In genomic region chr3:13333236-13333897, GRCh38 we compare ENCODE assay signal across 23 cellular contexts.
DNase-seq lines count a peak whose midpoint lies in the region; ATAC-seq, FAIRE-seq and TF ChIP-seq lines count a peak whose summit lies in the region.
"Had no signal": no experiment of that assay in that cellular context is flagged by ENCODE, and none has a peak within 500 bp of the region (broad histone marks: within the 10 kb centered on the region; RNA-seq: fewer than 3 reads in every experiment).

No MANE protein-coding gene starts in this region.

- H3K9me3 ChIP-seq in GM12878 (replicated peaks; ENCODE audit: control insufficient read depth, insufficient read depth, low read length), result no peaks in the 10 kb centered on the region
- H3K9me3 ChIP-seq in psoas muscle, result no peaks in the 10 kb centered on the region
- H3K9me3 ChIP-seq: heart right ventricle had no signal

- no peak for TF ChIP-seq POLR2A in GM12878 (IDR thresholded peaks at IDR 0.05; ENCODE audit: low read depth, low read length)

- H3K36me3 ChIP-seq in GM12878 (ENCODE audit: control insufficient read depth in 2 of 2, insufficient read depth in 2 of 2, low read length in 1 of 2) (peaks cover 40 to 43% of the 10 kb centered on the region in 2 experiments), psoas muscle (ENCODE audit: insufficient read depth in 1 of 2, low read depth in 1 of 2) (peaks cover 0 to 63% of the 10 kb centered on the region in 2 donors)

- no peak overlapping the region for H3K9ac ChIP-seq in GM12878 (ENCODE audit: control insufficient read depth, insufficient read depth, low read length)

- POLR2A ChIA-PET in GM12878 (lab: Charles Lee), result interaction anchor here (0.5 to 1.3 kb wide), 3 partner anchors 35 to 87 kb away, joined by 3 to 6 read pairs (median 4); partner anchors contain the start of gene NUP210

- in situ Hi-C loops in GM12878 (cut with MboI), result no loop called here

- SMC1A ChIA-PET in GM12878 (lab: Charles Lee; ENCODE audit: uncharacterized antibody, unreplicated experiment), result interaction anchor here (0.7 to 2.6 kb wide), 8 partner anchors 11 to 243 kb away, joined by 3 to 12 read pairs (median 7); no protein-coding TSS in a partner anchor

- peaks cover 29 to 36% (median 35%) of the 10 kb centered on the region in 3 donors for H3K4me1 Mint-ChIP-seq in IgD-negative memory B cell

- no peaks in the 10 kb centered on the region for H3K79me2 ChIP-seq in GM12878 (ENCODE audit: control insufficient read depth, insufficient read depth, low read length)

- H3K27ac Mint-ChIP-seq in IgD-negative memory B cell, result peak overlapping the region; percentile 89 to 95 (median 92)
- H3K27ac Mint-ChIP-seq: nephron, progenitor cell of endocrine pancreas had no signal

- no peak for FAIRE-seq in GM12878 (lab: Jason Lieb, UNC)
- FAIRE-seq: islet of Langerhans, small intestine had no signal

- ATAC-seq in GM12878 (no peak; the same call in 2 of the 3 replicates), psoas muscle (no peak), foreskin keratinocyte (no peak)
- ATAC-seq: heart right ventricle had no signal

- no peak overlapping the region for H2AFZ ChIP-seq in GM12878 (ENCODE audit: control insufficient read depth, low read depth, low read length)

- CTCF ChIA-PET in GM12878 (lab: Yijun Ruan, JAX), result interaction anchor here (1.5 to 3.8 kb wide), 5 partner anchors 33 to 241 kb away, joined by 3 to 23 read pairs (median 6); no protein-coding TSS in a partner anchor

- peaks cover 38% of the 10 kb centered on the region for H3K4me1 ChIP-seq in GM12878 (ENCODE audit: control insufficient read depth, insufficient read depth, low read length)
- H3K4me1 ChIP-seq in psoas muscle, result peaks cover 7% of the 10 kb centered on the region
- no peaks in the 10 kb centered on the region for H3K4me1 ChIP-seq in foreskin keratinocyte
- H3K4me1 ChIP-seq: heart right ventricle had no signal

- H4K20me1 ChIP-seq in GM12878 (ENCODE audit: control insufficient read depth, insufficient read depth), result no peaks in the 10 kb centered on the region

- TF ChIP-seq EP300 in GM12878 (IDR thresholded peaks at IDR 0.05; ENCODE audit: borderline replicate concordance in 1 of 2, control insufficient read depth in 1 of 2, low read depth in 2 of 2, low read length in 2 of 2), result no peak

- H3K36me3 Mint-ChIP-seq in IgD-negative memory B cell, result peaks cover 2% of the 10 kb centered on the region

- H3K9me3 Mint-ChIP-seq in IgD-negative memory B cell, result no peaks in the 10 kb centered on the region
- H3K9me3 Mint-ChIP-seq: activated T-helper 2 cell treated with anti-CD3 and anti-CD28 coated beads, Interferon-gamma antibody, Interleukin-2, Interleukin-4, amounts not matched to agents 10 μg/mL and 5 μg/mL and 100 μg/mL, durations not matched to agents 14 hours and 24 hours and 36 hours; nephron had no signal

- no peak for TF ChIP-seq RAD21 in GM12878 (IDR thresholded peaks at IDR 0.05; ENCODE audit: insufficient read depth, low read depth, low read length)

- intact Hi-C loops in GM12878 (cut with micrococcal nuclease; ENCODE audit: unreplicated experiment), result loop anchor here (10.0 kb wide), 1 partner anchor 239 kb away; no protein-coding TSS in a partner anchor
- intact Hi-C loops in psoas muscle (cut with DNase I), result no loop called here

- H3K27me3 ChIP-seq in GM12878 (replicated peaks in 1 of 2; ENCODE audit: control insufficient read depth in 2 of 2, insufficient read depth in 2 of 2, low read length in 1 of 2) (no peaks in the 10 kb centered on the region), psoas muscle (ENCODE audit: insufficient read depth in 3 of 3, low read length in 2 of 3) (no peaks in the 10 kb centered on the region), foreskin keratinocyte (peaks cover 5% of the 10 kb centered on the region)

- H3K4me3 ChIP-seq in GM12878 (no peak overlapping the region), psoas muscle (no peak overlapping the region)
- H3K4me3 ChIP-seq: heart right ventricle had no signal

- WGBS in GM12878 (ENCODE audit: insufficient coverage, insufficient replicate concordance, low lambda C conversion rate, missing lambda C conversion rate), result 93% methylated on average over 14 of the region's 14 CpGs
- 82 to 89% (median 85%) methylated on average over 14 of the region's 14 CpGs for WGBS in psoas muscle, 3 donors

- peak overlapping the region; percentile 88 for H3K27ac ChIP-seq in GM12878 (ENCODE audit: control insufficient read depth, insufficient read depth)
- peak overlapping the region; percentile 76 for H3K27ac ChIP-seq in psoas muscle
- H3K27ac ChIP-seq in foreskin keratinocyte, result no peak overlapping the region
- H3K27ac ChIP-seq: 22Rv1, heart right ventricle, WERI-Rb-1 had no signal

- no peaks in the 10 kb centered on the region for H3K27me3 Mint-ChIP-seq in IgD-negative memory B cell
- H3K27me3 Mint-ChIP-seq: progenitor cell of endocrine pancreas, T-helper 17 cell had no signal

- TSS peak; percentile 28 for BruUV-seq in GM12878 (replicated peaks; lab: Mats Ljungman, UMichigan)

- no peak overlapping the region for H3K4me2 ChIP-seq in GM12878 (ENCODE audit: control insufficient read depth, insufficient read depth)

- RAD21 ChIA-PET in GM12878 (lab: Charles Lee; ENCODE audit: unreplicated experiment), result interaction anchor here (0.8 to 2.5 kb wide), 6 partner anchors 71 to 242 kb away, joined by 3 to 14 read pairs (median 5); no protein-coding TSS in a partner anchor

- DNase-seq in DMS53 (lab: John Stamatoyannopoulos, UW) (peak; percentile 15), DMS53 treated with DMSO at 0.1 percent for 48 hours (lab: John Stamatoyannopoulos, UW; ENCODE audit: unreplicated experiment) (no peak), GM12878 (ENCODE audit: low read depth, low spot score) (no peak), psoas muscle (no peak), NCI-H226 (no peak), NOMO-1 (lab: John Stamatoyannopoulos, UW; ENCODE audit: unreplicated experiment in 2 of 2) (no peak), foreskin keratinocyte (no peak)
- DNase-seq: amygdala; effector CD8-positive, alpha-beta T cell; H7; heart right ventricle; mammary epithelial cell; NCI-H1930; small intestine; stimulated activated CD4-positive, alpha-beta T cell treated with anti-CD3 and anti-CD28 coated beads, Interleukin-4, amount 100 ng/mL, for 24 hours; T-helper 17 cell; WERI-Rb-1 had no signal

- peak overlapping the region in 2 of 4 donors; percentile 67 to 79 for H3K4me3 Mint-ChIP-seq in IgD-negative memory B cell
- H3K4me3 Mint-ChIP-seq: nephron, T-helper 17 cell had no signal

- no peak for TF ChIP-seq CTCF in GM12878 (IDR thresholded peaks at IDR 0.05 in 2 of 3, conservative IDR thresholded peaks at IDR 0.05 in 1 of 3; ENCODE audit: control insufficient read depth in 2 of 3, extremely low read depth in 1 of 3, insufficient read depth in 1 of 3, low read depth in 3 of 3, low read length in 3 of 3)
- TF ChIP-seq CTCF in psoas muscle (IDR thresholded peaks at IDR 0.05), result no peak
- no peak for TF ChIP-seq CTCF in foreskin keratinocyte (conservative IDR thresholded peaks at IDR 0.05)

TF ChIP-seq in GM12878, 131 proteins besides CTCF, POLR2A, EP300 and RAD21:
- TF ChIP-seq CHD4 (IDR thresholded peaks at IDR 0.05), result no peak
- no peak for TF ChIP-seq YY1 (IDR thresholded peaks at IDR 0.05; ENCODE audit: low read depth, low read length)
- no peak for TF ChIP-seq PML (IDR thresholded peaks at IDR 0.05; ENCODE audit: low read length)
